Comparison of ENCODE assay signal across 1 cellular context in the genomic region with DNA sequence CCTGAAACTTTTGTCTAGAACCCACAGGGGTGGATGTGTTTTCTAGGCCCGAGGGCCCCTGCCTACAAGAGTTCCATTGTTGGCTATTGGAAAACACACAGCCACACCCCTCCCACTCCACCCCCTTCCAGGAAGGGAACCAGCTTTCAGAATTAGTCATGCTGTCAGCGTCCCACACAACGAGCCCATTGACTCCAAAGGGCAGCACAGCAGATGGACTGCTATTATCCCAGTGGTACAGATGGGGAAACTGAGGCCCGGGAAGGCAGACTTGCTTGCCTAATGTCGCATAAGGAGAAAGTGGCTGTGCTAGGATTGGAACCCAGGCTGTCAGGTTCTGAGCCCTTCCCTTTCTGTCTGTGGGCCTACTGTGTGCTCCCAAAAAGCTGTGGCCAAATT.
TF ChIP-seq lines count a peak whose summit lies in the region.

No MANE protein-coding gene starts in this region.

TF ChIP-seq in GM12878, 131 proteins besides CTCF, POLR2A, EP300 and RAD21:
- TF ChIP-seq IKZF1 (conservative IDR thresholded peaks at IDR 0.05) (0 out of 2 replicates have a peak, but pooled peaks have one; percentile 46), IKZF2 (IDR thresholded peaks at IDR 0.05) (peak; percentile 38 to 50; a peak in 2 of 4 replicates), RB1 (IDR thresholded peaks at IDR 0.05; ENCODE audit: borderline replicate concordance) (no peak)
